In genomic region chr2:40131061-40131704, GRCh38 we compare ENCODE assay signal across 27 cellular contexts.
"Had no signal": no experiment of that assay in that cellular context is flagged by ENCODE, and none has a peak within 500 bp of the region (broad histone marks: within the 10 kb centered on the region; RNA-seq: fewer than 3 reads in every experiment).

No MANE protein-coding gene starts in this region.

- H3K9me3 ChIP-seq: ovary, prostate gland, testis, upper lobe of left lung had no signal

- ATAC-seq: activated CD4-positive, CD25-positive, alpha-beta regulatory T cell treated with anti-CD3 and anti-CD28 coated beads, Interleukin-2, amount 50 U/mL, for 24 hours; activated CD8-positive, alpha-beta T cell treated with anti-CD3 and anti-CD28 coated beads, Interleukin-2, amount 10 ng/mL, durations not matched to agents 7 days and 5 days; activated naive CD8-positive, alpha-beta T cell treated with anti-CD3 and anti-CD28 coated beads, Interleukin-2, amount 50 U/mL, for 24 hours; left lobe of liver; natural killer cell; stimulated activated naive B cell treated with anti-CD40 and anti-IgM and Interleukin-4, amounts not matched to agents 10 μg/mL and 1 μg/mL and 100 μg/mL, for 72 hours; T-cell had no signal

- DNase-seq: activated CD4-positive, alpha-beta T cell treated with anti-CD3 and anti-CD28 coated beads, Interleukin-2, amount 10 ng/mL, durations not matched to agents 7 days and 5 days; activated CD8-positive, alpha-beta T cell treated with anti-CD3 and anti-CD28 coated beads, Interleukin-2, amount 10 ng/mL, durations not matched to agents 7 days and 5 days; activated gamma-delta T cell; activated naive CD4-positive, alpha-beta T cell treated with anti-CD3 and anti-CD28 coated beads, Interleukin-2, amount 50 U/mL, for 16 hours; activated naive CD8-positive, alpha-beta T cell treated with anti-CD3 and anti-CD28 coated beads, Interleukin-2, amount 50 U/mL, for 24 hours; effector CD4-positive, alpha-beta T cell; erythroblast; foreskin fibroblast; kidney; natural killer cell; ovary; stimulated activated CD4-positive, alpha-beta T cell treated with anti-CD3 and anti-CD28 coated beads, Interleukin-15, amount 100 ng/mL, for 24 hours; stimulated activated CD4-positive, alpha-beta T cell treated with anti-CD3 and anti-CD28 coated beads, Interleukin-2, amount 100 ng/mL, for 48 hours; stimulated activated CD8-positive, alpha-beta memory T cell treated with anti-CD3 and anti-CD28 coated beads, Interleukin-4, amount 100 ng/mL, for 48 hours; stimulated activated naive B cell treated with anti-CD40 and anti-IgM and Interleukin-4, amounts not matched to agents 10 μg/mL and 1 μg/mL and 100 μg/mL, for 72 hours; T-cell; testis; upper lobe of left lung had no signal

- H3K36me3 ChIP-seq: ovary, prostate gland, upper lobe of left lung had no signal

- H3K27ac Mint-ChIP-seq: activated CD4-positive, alpha-beta T cell treated with anti-CD3 and anti-CD28 coated beads, Interleukin-2, amount 10 ng/mL, durations not matched to agents 7 days and 5 days; activated CD8-positive, alpha-beta T cell treated with anti-CD3 and anti-CD28 coated beads, Interleukin-2, amount 10 ng/mL, durations not matched to agents 7 days and 5 days; activated naive CD8-positive, alpha-beta T cell treated with anti-CD3 and anti-CD28 coated beads, Interleukin-2, amount 50 U/mL, for 24 hours; activated T-helper 1 cell treated with anti-CD3 and anti-CD28 coated beads, Interleukin-12 subunit alpha, Interleukin-12 subunit beta, Interleukin-2, Interleukin-4 antibody, amounts not matched to agents 30 ng/mL and 10 ng/mL and 1 ng/mL, durations not matched to agents 14 hours and 24 hours and 36 hours; dendritic cell treated with granulocyte-macrophage colony-stimulating factor and Interleukin-4, amounts not matched to agents 40 ng/mL and 50 ng/mL, for 4 days; natural killer cell; stimulated activated naive B cell treated with anti-CD40 and anti-IgM and Interleukin-4, amounts not matched to agents 10 μg/mL and 1 μg/mL and 100 μg/mL, for 72 hours; T-cell; T-helper 2 cell treated with Interferon-gamma antibody and Interleukin-4, amounts not matched to agents 5 μg/mL and 100 μg/mL, for 36 hours had no signal

- H3K4me1 ChIP-seq: prostate gland, testis, upper lobe of left lung had no signal

- H3K4me3 Mint-ChIP-seq: activated CD4-positive, alpha-beta T cell treated with anti-CD3 and anti-CD28 coated beads, Interleukin-2, amount 10 ng/mL, durations not matched to agents 7 days and 5 days; activated CD8-positive, alpha-beta T cell treated with anti-CD3 and anti-CD28 coated beads, Interleukin-2, amount 10 ng/mL, durations not matched to agents 7 days and 5 days; activated naive CD8-positive, alpha-beta T cell treated with anti-CD3 and anti-CD28 coated beads, Interleukin-2, amount 50 U/mL, for 24 hours; activated T-helper 1 cell treated with anti-CD3 and anti-CD28 coated beads, Interleukin-12 subunit alpha, Interleukin-12 subunit beta, Interleukin-2, Interleukin-4 antibody, amounts not matched to agents 30 ng/mL and 10 ng/mL and 1 ng/mL, durations not matched to agents 14 hours and 24 hours and 36 hours; dendritic cell treated with granulocyte-macrophage colony-stimulating factor and Interleukin-4, amounts not matched to agents 40 ng/mL and 50 ng/mL, for 4 days; mesothelial cell of epicardium; natural killer cell; stimulated activated naive B cell treated with anti-CD40 and anti-IgM and Interleukin-4, amounts not matched to agents 10 μg/mL and 1 μg/mL and 100 μg/mL, for 72 hours; T-cell; T-helper 2 cell treated with Interferon-gamma antibody and Interleukin-4, amounts not matched to agents 5 μg/mL and 100 μg/mL, for 36 hours had no signal

- H3K27me3 Mint-ChIP-seq: activated CD4-positive, alpha-beta T cell treated with anti-CD3 and anti-CD28 coated beads, Interleukin-2, amount 10 ng/mL, durations not matched to agents 7 days and 5 days; dendritic cell treated with granulocyte-macrophage colony-stimulating factor and Interleukin-4, amounts not matched to agents 40 ng/mL and 50 ng/mL, for 4 days; stimulated activated naive B cell treated with anti-CD40 and anti-IgM and Interleukin-4, amounts not matched to agents 10 μg/mL and 1 μg/mL and 100 μg/mL, for 72 hours; T-cell had no signal

- H3K9me3 Mint-ChIP-seq: activated CD4-positive, alpha-beta T cell treated with anti-CD3 and anti-CD28 coated beads, Interleukin-2, amount 10 ng/mL, durations not matched to agents 7 days and 5 days; activated naive CD8-positive, alpha-beta T cell treated with anti-CD3 and anti-CD28 coated beads, Interleukin-2, amount 50 U/mL, for 24 hours; activated T-helper 1 cell treated with anti-CD3 and anti-CD28 coated beads, Interleukin-12 subunit alpha, Interleukin-12 subunit beta, Interleukin-2, Interleukin-4 antibody, amounts not matched to agents 30 ng/mL and 10 ng/mL and 1 ng/mL, durations not matched to agents 14 hours and 24 hours and 36 hours; dendritic cell treated with granulocyte-macrophage colony-stimulating factor and Interleukin-4, amounts not matched to agents 40 ng/mL and 50 ng/mL, for 4 days; mesothelial cell of epicardium; stimulated activated naive B cell treated with anti-CD40 and anti-IgM and Interleukin-4, amounts not matched to agents 10 μg/mL and 1 μg/mL and 100 μg/mL, for 72 hours; T-cell; T-helper 2 cell treated with Interferon-gamma antibody and Interleukin-4, amounts not matched to agents 5 μg/mL and 100 μg/mL, for 36 hours had no signal

- H3K27me3 ChIP-seq: ovary, testis, upper lobe of left lung had no signal

- H3K4me3 ChIP-seq: ovary, prostate gland, smooth muscle cell, testis, upper lobe of left lung had no signal

- H3K4me2 ChIP-seq: smooth muscle cell had no signal

- H3K27ac ChIP-seq: ovary, prostate gland, testis, upper lobe of left lung, VCaP had no signal

- H3K4me1 Mint-ChIP-seq: natural killer cell; stimulated activated naive B cell treated with anti-CD40 and anti-IgM and Interleukin-4, amounts not matched to agents 10 μg/mL and 1 μg/mL and 100 μg/mL, for 72 hours; T-cell had no signal

- H3K36me3 Mint-ChIP-seq: mesothelial cell of epicardium; natural killer cell; stimulated activated naive B cell treated with anti-CD40 and anti-IgM and Interleukin-4, amounts not matched to agents 10 μg/mL and 1 μg/mL and 100 μg/mL, for 72 hours; T-cell had no signal
